ENCODE assay signal across 22 cellular contexts in genomic region chr2:108423502-108424251, GRCh38. TPM values are rescaled to one million over a fixed set of nuclear protein-coding genes. Genes with fewer than 3 reads are reported as not detected.
DNase-seq lines count a peak whose midpoint lies in the region; ATAC-seq and TF ChIP-seq lines count a peak whose summit lies in the region.
"Had no signal": no experiment of that assay in that cellular context is flagged by ENCODE, and none has a peak within 500 bp of the region (broad histone marks: within the 10 kb centered on the region; RNA-seq: fewer than 3 reads in every experiment).

No MANE protein-coding gene starts in this region.

- WGBS in testis, 2 donors: 79 to 86% methylated on average over 6 to 8 of the region's 8 CpGs

- H3K27ac Mint-ChIP-seq in glutamatergic neuron (ENCODE audit: unreplicated experiment): peak overlapping the region; percentile 40
- H3K27ac Mint-ChIP-seq: IgD-negative memory B cell had no signal

- no peaks in the 10 kb centered on the region for H3K36me3 Mint-ChIP-seq in glutamatergic neuron (ENCODE audit: unreplicated experiment)
- H3K36me3 Mint-ChIP-seq: CD14-positive monocyte had no signal

- no peak overlapping the region for H3K4me3 ChIP-seq in testis

- no peaks in the 10 kb centered on the region for H3K27me3 ChIP-seq in testis

- H3K4me1 ChIP-seq in testis: no peaks in the 10 kb centered on the region

- no peaks in the 10 kb centered on the region for H3K9me3 ChIP-seq in testis

- intact Hi-C loops in testis (cut with DNase I; ENCODE audit: low total_unique reads): no loop called here

- H3K36me3 ChIP-seq in testis (ENCODE audit: low read depth, missing control alignments): no peaks in the 10 kb centered on the region

- TF ChIP-seq CTCF in glutamatergic neuron (IDR thresholded peaks at IDR 0.05; ENCODE audit: partially characterized antibody, unreplicated experiment) (no peak), testis (IDR thresholded peaks at IDR 0.05) (no peak)

- peaks cover 4% of the 10 kb centered on the region for H3K9me3 Mint-ChIP-seq in glutamatergic neuron (ENCODE audit: unreplicated experiment)
- H3K9me3 Mint-ChIP-seq: IgD-negative memory B cell had no signal

- no peak overlapping the region for H3K27ac ChIP-seq in testis
- H3K27ac ChIP-seq: RWPE1 had no signal

- H3K4me3 Mint-ChIP-seq in glutamatergic neuron (ENCODE audit: unreplicated experiment): no peak overlapping the region
- H3K4me3 Mint-ChIP-seq: CD14-positive monocyte, IgD-negative memory B cell had no signal

- peak; percentile 24 for DNase-seq in LoVo (ENCODE audit: low spot score)
- peak; percentile 19 for DNase-seq in glutamatergic neuron
- DNase-seq in myocyte (ENCODE audit: low read depth): peak; percentile 48
- no peak for DNase-seq in T-helper 2 cell
- no peak for DNase-seq in testis
- DNase-seq in NOMO-1 treated with DMSO at 0.1 percent for 48 hours (lab: John Stamatoyannopoulos, UW; ENCODE audit: unreplicated experiment): no peak
- DNase-seq: GDM1, GOT3, Kasumi-1, MM.1S, NCI-H1105 treated with DMSO at 0.1 percent for 48 hours, NCI-H1694, NCI-H2081 treated with DMSO at 0.1 percent for 48 hours, NCI-H510A treated with DMSO at 0.1 percent for 48 hours, NCI-H82, SIG-M5, T-helper 1 cell had no signal

- peaks cover 5% of the 10 kb centered on the region for H3K4me1 Mint-ChIP-seq in glutamatergic neuron (ENCODE audit: low read depth, unreplicated experiment)
- H3K4me1 Mint-ChIP-seq: CD14-positive monocyte had no signal

- ATAC-seq in GM21619 (IDR thresholded peaks at IDR 0.05; ENCODE audit: unreplicated experiment): no peak
- ATAC-seq: SK-N-SH treated with all-trans-retinoic acid at 6 μM for 48 hours had no signal

- H3K27me3 Mint-ChIP-seq in glutamatergic neuron (ENCODE audit: unreplicated experiment): peaks cover 3% of the 10 kb centered on the region

- TF ChIP-seq POLR2A in testis (IDR thresholded peaks at IDR 0.05): no peak

RNA-seq across cellular contexts. Expression of gene GCC2, which starts 25.3 kb away (rescaled TPM):
- total RNA-seq in glutamatergic neuron (ENCODE audit: unreplicated experiment) (36.0 TPM), myocyte (17.9 and 21.9 TPM in 2 replicates), testis (10 to 100 TPM; 42.2 to 59.6 TPM)
- 7.5 TPM for polyA plus RNA-seq in myocyte (2012)
- 5.8 TPM for polyA plus RNA-seq in testis (ENCODE audit: insufficient read depth, low read depth, low replicate concordance)

RNA-seq across cellular contexts. Expression of gene SULT1C4, which starts 45.9 kb away (rescaled TPM):
- total RNA-seq in glutamatergic neuron (ENCODE audit: unreplicated experiment): 1.6 TPM
- total RNA-seq in myocyte: not detected in 2 replicates
- polyA plus RNA-seq in myocyte (2012): 0.04 TPM
- total RNA-seq in testis: 1 to 10 TPM in 1 of 2 donors, under 1 TPM in 1; 0.63 to 3.5 TPM
- polyA plus RNA-seq in testis (ENCODE audit: insufficient read depth, low read depth, low replicate concordance): 1.1 TPM
- polyA plus RNA-seq: CD14-positive monocyte, IgD-negative memory B cell had no signal

Comparison
In these comparisons a context has a peak if more than half of its experiments do, and no peak if none do; other contexts are left out.
1. DNase-seq: peak in LoVo (single experiment), glutamatergic neuron (single experiment) and myocyte (single experiment); none in T-helper 2 cell (0 of 5), testis (single experiment) and NOMO-1 treated with DMSO at 0.1 percent for 48 hours (single experiment).